ENCODE assay signal across 1 cellular context in genomic region chr13:106567421-106568224, GRCh38.
TF ChIP-seq lines count a peak whose summit lies in the region.

TSS of gene ARGLU1 (minus strand) at chr13:106568137. CDS start at chr13:106567919, 218 bp downstream.

TF ChIP-seq in K562, 482 proteins besides CTCF, POLR2A, EP300 and RAD21 (continued from another document):
- no peak for TF ChIP-seq ARID3A (IDR thresholded peaks at IDR 0.05; ENCODE audit: borderline replicate concordance, low read depth, low read length)
- TF ChIP-seq ZNF511 (CRISPR knock-in tag; IDR thresholded peaks at IDR 0.05), result no peak
- TF ChIP-seq MECOM (CRISPR knock-in tag; IDR thresholded peaks at IDR 0.05), result no peak
- no peak for TF ChIP-seq BCOR (IDR thresholded peaks at IDR 0.05)
- TF ChIP-seq ZBTB33 (CRISPR knock-in tag; IDR thresholded peaks at IDR 0.05), result no peak
- no peak for TF ChIP-seq TBP (optimal IDR thresholded peaks at IDR 0.05; ENCODE audit: low read depth, low read length)
- no peak for TF ChIP-seq HNRNPK (IDR thresholded peaks at IDR 0.05; ENCODE audit: low read depth, low read length, poor library complexity, severe bottlenecking)
- no peak for TF ChIP-seq KDM4B (IDR thresholded peaks at IDR 0.05; ENCODE audit: borderline replicate concordance in 2 of 2, low read depth in 1 of 2)
- TF ChIP-seq USF1 (CRISPR knock-in tag; IDR thresholded peaks at IDR 0.05), result no peak
- TF ChIP-seq MITF (IDR thresholded peaks at IDR 0.05), result no peak
- no peak for TF ChIP-seq ZNF274 (IDR thresholded peaks at IDR 0.05; ENCODE audit: borderline replicate concordance, low read depth, low read length)
- TF ChIP-seq FOXA3 (CRISPR knock-in tag; conservative IDR thresholded peaks at IDR 0.05 in 1 of 2, IDR thresholded peaks at IDR 0.05 in 1 of 2), result no peak
- TF ChIP-seq ATF6 (CRISPR knock-in tag; IDR thresholded peaks at IDR 0.05), result no peak
- TF ChIP-seq SUPT5H (IDR thresholded peaks at IDR 0.05), result peak; percentile 91
- no peak for TF ChIP-seq ARID1B (IDR thresholded peaks at IDR 0.05)
- TF ChIP-seq KDM2B (CRISPR knock-in tag; IDR thresholded peaks at IDR 0.05), result no peak
- TF ChIP-seq FOXP4 (CRISPR knock-in tag; IDR thresholded peaks at IDR 0.05; ENCODE audit: borderline replicate concordance), result 0 out of 2 replicates have a peak, but pooled peaks have one; percentile 37
- no peak for TF ChIP-seq ZNF589 (CRISPR knock-in tag; IDR thresholded peaks at IDR 0.05; ENCODE audit: low read depth)
- TF ChIP-seq GTF2E2 (tag; IDR thresholded peaks at IDR 0.05), result no peak
- TF ChIP-seq KAT2B (IDR thresholded peaks at IDR 0.05; ENCODE audit: low read depth, low read length), result no peak
- no peak for TF ChIP-seq ZNF699 (CRISPR knock-in tag; IDR thresholded peaks at IDR 0.05; ENCODE audit: insufficient replicate concordance)
- TF ChIP-seq ZNF140 (CRISPR knock-in tag; IDR thresholded peaks at IDR 0.05), result no peak
- peak; percentile 32; the same call in 1 of the 2 replicates for TF ChIP-seq CREM (IDR thresholded peaks at IDR 0.05; ENCODE audit: low read depth)
- TF ChIP-seq ILF3 (IDR thresholded peaks at IDR 0.05; ENCODE audit: borderline replicate concordance), result no peak
- no peak for TF ChIP-seq ADNP (tag; IDR thresholded peaks at IDR 0.05)
- TF ChIP-seq ZNF695 (CRISPR knock-in tag; IDR thresholded peaks at IDR 0.05), result no peak
- no peak for TF ChIP-seq HDAC3 (IDR thresholded peaks at IDR 0.05; ENCODE audit: borderline replicate concordance, partially characterized antibody)
- TF ChIP-seq GABPA (tag; conservative IDR thresholded peaks at IDR 0.05; ENCODE audit: low read depth), result 0 out of 2 replicates have a peak, but pooled peaks have one; percentile 23
- TF ChIP-seq POLR2H (tag; IDR thresholded peaks at IDR 0.05; ENCODE audit: low read depth), result peak; percentile 77
- peak; percentile 81 for TF ChIP-seq KDM5B (IDR thresholded peaks at IDR 0.05; ENCODE audit: insufficient replicate concordance, low read depth, low read length)
- no peak for TF ChIP-seq TOE1 (IDR thresholded peaks at IDR 0.05; ENCODE audit: borderline replicate concordance)
- TF ChIP-seq TOE1 (CRISPR knock-in tag; IDR thresholded peaks at IDR 0.05; ENCODE audit: borderline replicate concordance, low read depth), result no peak
- peak in 1 of 2 experiments; percentile 27; a peak in 1 of 4 replicates for TF ChIP-seq SIN3A (IDR thresholded peaks at IDR 0.05; ENCODE audit: borderline replicate concordance in 2 of 2, control insufficient read depth in 1 of 2, low read depth in 2 of 2, low read length in 2 of 2)
- no peak for TF ChIP-seq ZNF121 (CRISPR knock-in tag; conservative IDR thresholded peaks at IDR 0.05)
- no peak for TF ChIP-seq ZNF347 (CRISPR knock-in tag; IDR thresholded peaks at IDR 0.05; ENCODE audit: low read depth)
- peak; percentile 69; the same call in 1 of the 2 replicates for TF ChIP-seq PML (IDR thresholded peaks at IDR 0.05; ENCODE audit: low read length)
- TF ChIP-seq SMC3 (conservative IDR thresholded peaks at IDR 0.05; ENCODE audit: insufficient read depth, low read depth, low read length), result no peak
- no peak for TF ChIP-seq HNRNPUL1 (IDR thresholded peaks at IDR 0.05; ENCODE audit: low read length)
- TF ChIP-seq ZNF23 (CRISPR knock-in tag; IDR thresholded peaks at IDR 0.05), result no peak
